Comparison of ENCODE assay signal across 7 cellular contexts in the genomic region with DNA sequence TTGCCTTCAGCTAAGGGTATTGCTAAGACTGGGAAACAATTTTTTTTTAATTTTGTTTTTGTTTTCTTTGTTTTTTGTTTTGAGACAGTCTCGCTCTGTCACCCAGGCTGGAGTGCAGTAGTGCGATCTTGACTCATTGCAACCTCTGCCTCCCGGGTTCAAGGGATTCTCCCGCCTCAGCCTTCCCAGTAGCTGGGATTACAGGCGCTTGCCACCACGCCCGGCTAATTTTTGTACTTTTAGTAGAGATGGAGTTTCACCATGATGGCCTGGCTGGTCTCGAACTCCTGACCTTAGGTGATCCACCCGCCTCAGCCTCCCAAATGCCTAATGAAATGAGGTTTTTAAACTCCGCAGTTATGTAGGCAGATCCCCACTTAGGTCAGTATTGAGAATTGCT. TPM values are rescaled to one million over a fixed set of nuclear protein-coding genes. Genes with fewer than 3 reads are reported as not detected.
DNase-seq lines count a peak whose midpoint lies in the region; ATAC-seq, FAIRE-seq and TF ChIP-seq lines count a peak whose summit lies in the region.
"Not testable (repeated sequence)": the region's sequence is repeated elsewhere in the genome, so short reads cannot be mapped to it uniquely, and the experiment has no call there.

No MANE protein-coding gene starts in this region.

- H3K4me3 ChIP-seq in brain microvascular endothelial cell (ENCODE audit: low read depth, low read length), result peak overlapping the region; percentile 68

- TF ChIP-seq CTCF in brain microvascular endothelial cell (IDR thresholded peaks at IDR 0.05; ENCODE audit: low read depth, low read length, missing control alignments); foreskin keratinocyte (conservative IDR thresholded peaks at IDR 0.05): not testable (repeated sequence)

- peaks cover 22% of the 10 kb centered on the region for H3K4me1 ChIP-seq in foreskin keratinocyte

- H3K27me3 Mint-ChIP-seq in T-cell; activated T-cell treated with anti-CD3 and anti-CD28 coated beads, Interleukin-2, amount 50 U/mL, for 4 hours (ENCODE audit: low read depth); naive thymus-derived CD8-positive, alpha-beta T cell: not testable (repeated sequence)

- peak overlapping the region; percentile 86 to 93 (median 91) for H3K4me3 Mint-ChIP-seq in T-cell
- H3K4me3 Mint-ChIP-seq in activated T-cell treated with anti-CD3 and anti-CD28 coated beads, Interleukin-2, amount 50 U/mL, for 4 hours, result peak overlapping the region; percentile 90
- peak overlapping the region; percentile 30 to 96 (median 92) for H3K4me3 Mint-ChIP-seq in naive thymus-derived CD8-positive, alpha-beta T cell

- ATAC-seq in T-cell (replicated peaks in 1 of 4); activated T-cell treated with anti-CD3 and anti-CD28 coated beads, Interleukin-2, amount 50 U/mL, for 4 hours; foreskin keratinocyte; naive thymus-derived CD8-positive, alpha-beta T cell: not testable (repeated sequence)

- H3K27ac Mint-ChIP-seq in T-cell, result peak overlapping the region; percentile 83 to 93
- H3K27ac Mint-ChIP-seq in naive thymus-derived CD8-positive, alpha-beta T cell, result peak overlapping the region in 9 of 10 donors; percentile 29 to 95 (median 73)

- not testable (repeated sequence) for H3K36me3 ChIP-seq in brain microvascular endothelial cell (replicated peaks)

- CTCF ChIA-PET in T-cell (lab: Charles Lee), result not testable (repeated sequence)

- POLR2A ChIA-PET in T-cell (lab: Charles Lee), result not testable (repeated sequence)
- POLR2A ChIA-PET in naive thymus-derived CD8-positive, alpha-beta T cell (lab: Charles Lee), result interaction anchor here (1.1 kb wide), 1 partner anchor 192 kb away, joined by 3 read pairs; no protein-coding TSS in a partner anchor

- H3K27ac ChIP-seq in brain microvascular endothelial cell (peak overlapping the region; percentile 34), foreskin keratinocyte (peak overlapping the region; percentile 10)

- in situ Hi-C loops in brain microvascular endothelial cell (cut with HindIII; ENCODE audit: low pct_ligation_motif_present, low sequenced_read_pairs), result not testable (repeated sequence)

- DNase-seq in GM18507 (ENCODE audit: extremely low spot score, insufficient read length, low read depth); T-cell; brain microvascular endothelial cell; foreskin keratinocyte; naive thymus-derived CD8-positive, alpha-beta T cell: not testable (repeated sequence)
- peak; percentile 9 for DNase-seq in activated T-cell treated with anti-CD3 and anti-CD28 coated beads, Interleukin-2, amount 50 U/mL, for 4 hours
- peak; percentile 45 for DNase-seq in stimulated activated CD4-positive, alpha-beta T cell treated with anti-CD3 and anti-CD28 coated beads, Interleukin-15, amount 100 ng/mL, for 24 hours

- peaks cover 49 to 64% (median 63%) of the 10 kb centered on the region in 3 donors for H3K4me1 Mint-ChIP-seq in T-cell
- H3K4me1 Mint-ChIP-seq in activated T-cell treated with anti-CD3 and anti-CD28 coated beads, Interleukin-2, amount 50 U/mL, for 4 hours (ENCODE audit: low read depth), result peaks cover 53% of the 10 kb centered on the region
- H3K4me1 Mint-ChIP-seq in naive thymus-derived CD8-positive, alpha-beta T cell, result peaks cover 21 to 72% (median 60%) of the 10 kb centered on the region in 4 donors

- H3K9me3 Mint-ChIP-seq in T-cell; activated T-cell treated with anti-CD3 and anti-CD28 coated beads, Interleukin-2, amount 50 U/mL, for 4 hours; naive thymus-derived CD8-positive, alpha-beta T cell: not testable (repeated sequence)

- not testable (repeated sequence) for H3K27me3 ChIP-seq in brain microvascular endothelial cell (replicated peaks); foreskin keratinocyte

- H3K36me3 Mint-ChIP-seq in T-cell; activated T-cell treated with anti-CD3 and anti-CD28 coated beads, Interleukin-2, amount 50 U/mL, for 4 hours (ENCODE audit: insufficient read depth); naive thymus-derived CD8-positive, alpha-beta T cell: not testable (repeated sequence)

- FAIRE-seq in GM18507 (lab: Jason Lieb, UNC), result peak; percentile 24

RNA-seq across cellular contexts. Expression of a gene that starts 2.5 kb away (rescaled TPM):
- total RNA-seq in T-cell (100 to 1,000 TPM; 128 to 160 (median 146) TPM), foreskin keratinocyte (39.2 and 40.1 TPM in 2 replicates)
- total RNA-seq in activated T-cell treated with anti-CD3 and anti-CD28 coated beads, Interleukin-2, amount 50 U/mL, for 4 hours, result 10 to 100 TPM; 69.7 to 84.9 (median 77.4) TPM
- 12.7 and 16.0 TPM in 2 replicates for polyA plus RNA-seq in foreskin keratinocyte
- 100 to 1,000 TPM; 114 to 117 TPM for total RNA-seq in naive thymus-derived CD8-positive, alpha-beta T cell
- polyA plus RNA-seq in naive thymus-derived CD8-positive, alpha-beta T cell, result 10 to 100 TPM in 2 of 3 donors, 1 to 10 TPM in 1; 9.5 to 14.1 (median 12.9) TPM
